8 cellular contexts compared by ENCODE assay signal in genomic region chr9:36036253-36036779, GRCh38. TPM values are rescaled to one million over a fixed set of nuclear protein-coding genes. Genes with fewer than 3 reads are reported as not detected.
A peak's percentile ranks its signal among the peaks of the same experiment; 100 is the strongest.
DNase-seq lines count a peak whose midpoint lies in the region; ATAC-seq and TF ChIP-seq lines count a peak whose summit lies in the region.

No MANE protein-coding gene starts in this region.

- no peaks in the 10 kb centered on the region for H3K9me3 Mint-ChIP-seq in activated naive CD4-positive, alpha-beta T cell treated with anti-CD3 and anti-CD28 coated beads for 36 hours

- H3K27me3 ChIP-seq in body of pancreas, result no peaks in the 10 kb centered on the region
- H3K27me3 ChIP-seq in lower lobe of right lung (ENCODE audit: low read depth), result no peaks in the 10 kb centered on the region
- H3K27me3 ChIP-seq in tibial nerve, result no peaks in the 10 kb centered on the region

- H3K9me3 ChIP-seq in body of pancreas (no peaks in the 10 kb centered on the region), lower lobe of right lung (no peaks in the 10 kb centered on the region), tibial nerve (no peaks in the 10 kb centered on the region)

- intact Hi-C loops in activated naive CD4-positive, alpha-beta T cell treated with anti-CD3 and anti-CD28 coated beads for 36 hours (cut with micrococcal nuclease), result loop anchor here (1.0 to 5.0 kb wide), 6 partner anchors 28 to 925 kb away; partner anchors contain the start of genes CLTA, FAM221B, GNE and TMEM8B
- intact Hi-C loops in body of pancreas (cut with DNase I), result no loop called here
- intact Hi-C loops in lower lobe of right lung (cut with DNase I), result no loop called here

- peak overlapping the region; percentile 67 for H3K27ac Mint-ChIP-seq in activated naive CD4-positive, alpha-beta T cell treated with anti-CD3 and anti-CD28 coated beads for 36 hours

- H3K27ac ChIP-seq in body of pancreas, result peak overlapping the region in 2 of 4 donors; percentile 41 to 51
- peak overlapping the region; percentile 81 for H3K27ac ChIP-seq in lower lobe of right lung
- peak overlapping the region; percentile 35 to 92 (median 80) for H3K27ac ChIP-seq in tibial nerve

- ATAC-seq in body of pancreas (no peak), lower lobe of right lung (no peak), GM19463 (IDR thresholded peaks at IDR 0.05; ENCODE audit: unreplicated experiment) (no peak), GM21367 (IDR thresholded peaks at IDR 0.05; ENCODE audit: unreplicated experiment) (no peak)

- TF ChIP-seq EP300 in tibial nerve (IDR thresholded peaks at IDR 0.05), result no peak

- H3K36me3 ChIP-seq in body of pancreas (replicated peaks in 1 of 2; ENCODE audit: insufficient read depth in 1 of 2, low read depth in 2 of 2) (no peaks in the 10 kb centered on the region), lower lobe of right lung (no peaks in the 10 kb centered on the region), tibial nerve (no peaks in the 10 kb centered on the region)

- H3K4me3 Mint-ChIP-seq in activated naive CD4-positive, alpha-beta T cell treated with anti-CD3 and anti-CD28 coated beads for 36 hours, result peak overlapping the region; percentile 93

- no peak for TF ChIP-seq POLR2A in body of pancreas (IDR thresholded peaks at IDR 0.05)
- TF ChIP-seq POLR2A in tibial nerve (IDR thresholded peaks at IDR 0.05), result no peak

- H3K27me3 Mint-ChIP-seq in activated naive CD4-positive, alpha-beta T cell treated with anti-CD3 and anti-CD28 coated beads for 36 hours (ENCODE audit: low read depth), result no peaks in the 10 kb centered on the region

- H3K4me1 Mint-ChIP-seq in activated naive CD4-positive, alpha-beta T cell treated with anti-CD3 and anti-CD28 coated beads for 36 hours (ENCODE audit: low read depth), result peaks cover 32% of the 10 kb centered on the region

- H3K36me3 Mint-ChIP-seq in activated naive CD4-positive, alpha-beta T cell treated with anti-CD3 and anti-CD28 coated beads for 36 hours (ENCODE audit: low read depth), result no peaks in the 10 kb centered on the region

- TF ChIP-seq CTCF in body of pancreas (IDR thresholded peaks at IDR 0.05) (no peak), lower lobe of right lung (IDR thresholded peaks at IDR 0.05) (no peak), tibial nerve (IDR thresholded peaks at IDR 0.05) (no peak)

- no peak for DNase-seq in activated naive CD4-positive, alpha-beta T cell treated with anti-CD3 and anti-CD28 coated beads for 36 hours
- no peak for DNase-seq in activated naive CD4-positive, alpha-beta T cell treated with anti-CD3 and anti-CD28 coated beads, Interleukin-2, amount 50 U/mL, for 16 hours
- no peak for DNase-seq in body of pancreas
- no peak for DNase-seq in lower lobe of right lung
- DNase-seq in tibial nerve (ENCODE audit: low spot score in 2 of 2), result no peak
- DNase-seq in COLO668 (lab: John Stamatoyannopoulos, UW; ENCODE audit: unreplicated experiment), result no peak

- whole genome bisulfite sequencing in body of pancreas, 2 donors, result 45 to 49% methylated on average over 20 of the region's 20 CpGs
- 56 to 61% methylated on average over 18 to 20 of the region's 20 CpGs for WGBS in tibial nerve, 2 donors

- peak overlapping the region; percentile 23 to 82 for H3K4me3 ChIP-seq in body of pancreas
- peak overlapping the region; percentile 92 for H3K4me3 ChIP-seq in lower lobe of right lung
- H3K4me3 ChIP-seq in tibial nerve, result peak overlapping the region; percentile 70 to 90 (median 74)

- H3K4me1 ChIP-seq in body of pancreas (peaks cover 14% of the 10 kb centered on the region), lower lobe of right lung (peaks cover 37% of the 10 kb centered on the region), tibial nerve (peaks cover 0 to 43% (median 8%) of the 10 kb centered on the region in 4 donors)

- CTCF ChIA-PET in activated naive CD4-positive, alpha-beta T cell treated with anti-CD3 and anti-CD28 coated beads for 36 hours (lab: Charles Lee), result interaction anchor here (0.8 to 2.4 kb wide), 4 partner anchors 12 to 130 kb away, joined by 3 to 11 read pairs (median 6); no protein-coding TSS in a partner anchor

RNA-seq across cellular contexts. Expression of gene RECK, which starts 0.4 kb away (rescaled TPM):
- total RNA-seq in activated naive CD4-positive, alpha-beta T cell treated with anti-CD3 and anti-CD28 coated beads for 36 hours, result 1 to 10 TPM; 7.8 to 8.5 TPM
- total RNA-seq in body of pancreas (1 to 10 TPM; 2.6 to 7.0 TPM), lower lobe of right lung (15.2 TPM), tibial nerve (10 to 100 TPM; 15.6 to 24.1 (median 18.7) TPM)
